In the genomic region with DNA sequence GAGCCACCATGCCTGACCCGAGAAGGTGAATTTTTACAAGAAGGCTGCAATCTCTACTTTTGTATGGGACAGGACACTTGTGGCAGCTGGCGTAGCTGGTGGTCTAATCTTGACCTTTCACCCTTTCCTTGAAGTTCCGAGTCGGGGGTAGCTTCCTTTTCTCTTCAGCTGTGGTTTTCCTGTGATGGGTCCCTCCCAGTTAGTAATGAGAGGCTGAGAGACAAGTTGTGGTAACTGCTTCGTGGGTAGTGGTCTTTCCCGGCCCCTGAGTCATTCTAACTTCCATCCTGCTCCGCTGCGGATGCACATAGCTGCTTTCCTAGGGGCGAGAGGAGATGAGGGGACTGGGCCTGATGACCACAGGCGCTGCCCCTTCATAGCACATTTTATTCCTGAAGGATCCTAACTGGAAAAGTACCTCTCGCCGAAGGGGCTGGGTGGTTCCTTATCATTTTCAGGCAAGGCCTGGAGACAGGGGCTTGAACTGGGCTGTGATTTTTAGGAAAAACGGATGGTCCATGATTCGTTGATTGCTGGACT, we compare ENCODE assay signal across 9 cellular contexts. TPM values are rescaled to one million over a fixed set of nuclear protein-coding genes. Genes with fewer than 3 reads are reported as not detected.
A peak's percentile ranks its signal among the peaks of the same experiment; 100 is the strongest.
DNase-seq lines count a peak whose midpoint lies in the region; ATAC-seq and TF ChIP-seq lines count a peak whose summit lies in the region.
"Had no signal": no experiment of that assay in that cellular context is flagged by ENCODE, and none has a peak within 500 bp of the region (broad histone marks: within the 10 kb centered on the region; RNA-seq: fewer than 3 reads in every experiment).

No MANE protein-coding gene starts in this region.

- H3K9me3 ChIP-seq in SK-N-SH (no peaks in the 10 kb centered on the region), Peyer's patch (no peaks in the 10 kb centered on the region), smooth muscle cell (replicated peaks; ENCODE audit: low read depth) (no peaks in the 10 kb centered on the region)
- H3K9me3 ChIP-seq: ovary had no signal

- TF ChIP-seq POLR2A in Peyer's patch (IDR thresholded peaks at IDR 0.05): no peak

- intact Hi-C loops in dorsolateral prefrontal cortex (cut with DNase I): loop anchor here in 1 of 2 donors (5.0 kb wide), 2 partner anchors 43 to 88 kb away; no protein-coding TSS in a partner anchor

- peak overlapping the region in 1 of 2 experiments; percentile 87; a peak in 1 of 4 replicates for H3K4me3 ChIP-seq in SK-N-SH (ENCODE audit: low read depth in 2 of 2, low read length in 1 of 2)
- H3K4me3 ChIP-seq in Peyer's patch: no peak overlapping the region
- peak overlapping the region in 30 of 59 donors; percentile 1 to 95 (median 40) for H3K4me3 ChIP-seq in dorsolateral prefrontal cortex
- no peak overlapping the region for H3K4me3 ChIP-seq in smooth muscle cell
- H3K4me3 ChIP-seq: ovary had no signal

- peak overlapping the region in 1 of 2 experiments; percentile 39; a peak in 1 of 4 replicates for H3K27ac ChIP-seq in SK-N-SH (ENCODE audit: low read depth in 2 of 2, low read length in 1 of 2)
- no peak overlapping the region for H3K27ac ChIP-seq in Peyer's patch
- peak overlapping the region in 58 of 59 donors; percentile 52 to 100 (median 92) for H3K27ac ChIP-seq in dorsolateral prefrontal cortex
- H3K27ac ChIP-seq in smooth muscle cell (ENCODE audit: low read depth): peak overlapping the region; percentile 51
- H3K27ac ChIP-seq: ovary had no signal

- TF ChIP-seq CTCF in SK-N-SH (IDR thresholded peaks at IDR 0.05) (no peak), Peyer's patch (IDR thresholded peaks at IDR 0.05) (no peak), dorsolateral prefrontal cortex (IDR thresholded peaks at IDR 0.05 in 54 of 56, conservative IDR thresholded peaks at IDR 0.05 in 2 of 56; ENCODE audit: low read depth in 1 of 56, partially characterized antibody in 56 of 56) (no peak), smooth muscle cell (IDR thresholded peaks at IDR 0.05; ENCODE audit: borderline replicate concordance, insufficient read depth, poor library complexity, severe bottlenecking) (no peak)

- H4K20me1 ChIP-seq in SK-N-SH (ENCODE audit: insufficient read depth): no peaks in the 10 kb centered on the region
- H4K20me1 ChIP-seq in smooth muscle cell (ENCODE audit: low read depth): peaks cover 18% of the 10 kb centered on the region

- H3K9me2 ChIP-seq in SK-N-SH: no peaks in the 10 kb centered on the region

- no peak for TF ChIP-seq RAD21 in SK-N-SH (IDR thresholded peaks at IDR 0.05; ENCODE audit: low read length)

- H3K27me3 ChIP-seq in SK-N-SH (ENCODE audit: insufficient read depth) (no peaks in the 10 kb centered on the region), Peyer's patch (no peaks in the 10 kb centered on the region), dorsolateral prefrontal cortex (no peaks in the 10 kb centered on the region), smooth muscle cell (ENCODE audit: low read depth) (no peaks in the 10 kb centered on the region)
- H3K27me3 ChIP-seq: ovary had no signal

- H3K4me1 ChIP-seq in SK-N-SH (ENCODE audit: control insufficient read depth in 1 of 2, insufficient read depth in 2 of 2, low read depth in 1 of 2, low read length in 1 of 2) (peaks cover 17 to 30% of the 10 kb centered on the region in 2 experiments), Peyer's patch (peaks cover 3 to 40% (median 7%) of the 10 kb centered on the region in 4 donors), smooth muscle cell (ENCODE audit: low read depth) (peaks cover 13% of the 10 kb centered on the region)

- H3K9ac ChIP-seq in SK-N-SH (peak overlapping the region; percentile 88; the same call in 1 of the 2 replicates), smooth muscle cell (ENCODE audit: low read depth) (peak overlapping the region; percentile 50)

- POLR2A ChIA-PET in SK-N-SH (lab: Yijun Ruan, JAX): no interaction called here

- H2AFZ ChIP-seq in SK-N-SH (ENCODE audit: low read depth) (no peak overlapping the region), smooth muscle cell (ENCODE audit: low read depth) (no peak overlapping the region)

- H3K79me2 ChIP-seq in SK-N-SH (ENCODE audit: insufficient read depth) (peaks cover 79% of the 10 kb centered on the region), smooth muscle cell (ENCODE audit: low read depth) (peaks cover 67% of the 10 kb centered on the region)

- DNase-seq in SK-N-SH: no peak
- DNase-seq in Peyer's patch: peak in 2 of 3 donors; percentile 29 to 38
- no peak for DNase-seq in dorsolateral prefrontal cortex
- no peak for DNase-seq in smooth muscle cell (lab: John Stamatoyannopoulos, UW; ENCODE audit: unreplicated experiment)
- DNase-seq in NCI-H2227 (lab: John Stamatoyannopoulos, UW; ENCODE audit: unreplicated experiment): no peak
- no peak for DNase-seq in SHP77 treated with DMSO at 0.1 percent for 48 hours (lab: John Stamatoyannopoulos, UW)
- DNase-seq in NCI-H526 treated with DMSO at 0.1 percent for 48 hours (lab: John Stamatoyannopoulos, UW): no peak
- DNase-seq: ovary had no signal

- H3K36me3 ChIP-seq in SK-N-SH (replicated peaks in 1 of 2; ENCODE audit: control insufficient read depth in 1 of 2, insufficient read depth in 2 of 2, low read length in 1 of 2) (peaks cover 0 to 12% of the 10 kb centered on the region in 2 experiments), Peyer's patch (no peaks in the 10 kb centered on the region), smooth muscle cell (ENCODE audit: low read depth) (no peaks in the 10 kb centered on the region)
- H3K36me3 ChIP-seq: ovary had no signal

- WGBS in SK-N-SH (ENCODE audit: low lambda C conversion rate): 86% methylated on average over 14 of the region's 14 CpGs
- WGBS in smooth muscle cell (ENCODE audit: low lambda C conversion rate): 77% methylated on average over 14 of the region's 14 CpGs

- CTCF ChIA-PET in SK-N-SH (lab: Yijun Ruan, JAX): interaction anchor here (0.8 to 2.2 kb wide), 3 partner anchors 9 to 87 kb away, joined by 3 to 9 read pairs (median 6); no protein-coding TSS in a partner anchor

- H3F3A ChIP-seq in SK-N-SH (replicated peaks; ENCODE audit: insufficient read depth) (peaks cover 35% of the 10 kb centered on the region), smooth muscle cell (ENCODE audit: low read depth) (no peaks in the 10 kb centered on the region)

- H3K4me2 ChIP-seq in SK-N-SH (peak overlapping the region; percentile 89), smooth muscle cell (peak overlapping the region; percentile 78)

- no peak for TF ChIP-seq EP300 in SK-N-SH (IDR thresholded peaks at IDR 0.05; ENCODE audit: borderline replicate concordance in 1 of 2, low read depth in 1 of 2, low read length in 1 of 2)

- no peak for ATAC-seq in SK-N-SH treated with all-trans-retinoic acid at 6 μM for 48 hours

TF ChIP-seq in SK-N-SH, 30 proteins besides CTCF, POLR2A, EP300 and RAD21 (continues in another document):
- TF ChIP-seq GABPA (IDR thresholded peaks at IDR 0.05; ENCODE audit: low read depth) (no peak), TCF12 (IDR thresholded peaks at IDR 0.05) (no peak), FOSL2 (IDR thresholded peaks at IDR 0.05; ENCODE audit: borderline replicate concordance, low read depth) (no peak), TEAD4 (IDR thresholded peaks at IDR 0.05; ENCODE audit: borderline replicate concordance, insufficient read depth) (no peak), YY1 (IDR thresholded peaks at IDR 0.05; ENCODE audit: low read depth) (no peak), JUND (IDR thresholded peaks at IDR 0.05) (no peak)
- TF ChIP-seq, protein P1, sequence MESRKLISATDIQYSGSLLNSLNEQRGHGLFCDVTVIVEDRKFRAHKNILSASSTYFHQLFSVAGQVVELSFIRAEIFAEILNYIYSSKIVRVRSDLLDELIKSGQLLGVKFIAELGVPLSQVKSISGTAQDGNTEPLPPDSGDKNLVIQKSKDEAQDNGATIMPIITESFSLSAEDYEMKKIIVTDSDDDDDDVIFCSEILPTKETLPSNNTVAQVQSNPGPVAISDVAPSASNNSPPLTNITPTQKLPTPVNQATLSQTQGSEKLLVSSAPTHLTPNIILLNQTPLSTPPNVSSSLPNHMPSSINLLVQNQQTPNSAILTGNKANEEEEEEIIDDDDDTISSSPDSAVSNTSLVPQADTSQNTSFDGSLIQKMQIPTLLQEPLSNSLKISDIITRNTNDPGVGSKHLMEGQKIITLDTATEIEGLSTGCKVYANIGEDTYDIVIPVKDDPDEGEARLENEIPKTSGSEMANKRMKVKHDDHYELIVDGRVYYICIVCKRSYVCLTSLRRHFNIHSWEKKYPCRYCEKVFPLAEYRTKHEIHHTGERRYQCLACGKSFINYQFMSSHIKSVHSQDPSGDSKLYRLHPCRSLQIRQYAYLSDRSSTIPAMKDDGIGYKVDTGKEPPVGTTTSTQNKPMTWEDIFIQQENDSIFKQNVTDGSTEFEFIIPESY (IDR thresholded peaks at IDR 0.05; ENCODE audit: borderline replicate concordance, low read depth): no peak

TF ChIP-seq in SK-N-SH treated with all-trans-retinoic acid at 6 μM for 48 hours, 23 proteins besides CTCF, POLR2A, EP300 and RAD21 (continues in another document):
- TF ChIP-seq ZFP3 (CRISPR knock-in tag; IDR thresholded peaks at IDR 0.05) (no peak), CSDC2 (CRISPR knock-in tag; IDR thresholded peaks at IDR 0.05) (no peak), SNAI2 (CRISPR knock-in tag; IDR thresholded peaks at IDR 0.05) (no peak), ISL1 (CRISPR knock-in tag; IDR thresholded peaks at IDR 0.05) (no peak), ZNF565 (CRISPR knock-in tag; conservative IDR thresholded peaks at IDR 0.05; ENCODE audit: low read depth) (no peak), ZC3H10 (CRISPR knock-in tag; IDR thresholded peaks at IDR 0.05) (no peak), TCF4 (CRISPR knock-in tag; IDR thresholded peaks at IDR 0.05; ENCODE audit: borderline replicate concordance) (no peak), OSR1 (CRISPR knock-in tag; IDR thresholded peaks at IDR 0.05) (no peak), ESRRG (CRISPR knock-in tag; IDR thresholded peaks at IDR 0.05) (no peak)
- TF ChIP-seq, protein P2, sequence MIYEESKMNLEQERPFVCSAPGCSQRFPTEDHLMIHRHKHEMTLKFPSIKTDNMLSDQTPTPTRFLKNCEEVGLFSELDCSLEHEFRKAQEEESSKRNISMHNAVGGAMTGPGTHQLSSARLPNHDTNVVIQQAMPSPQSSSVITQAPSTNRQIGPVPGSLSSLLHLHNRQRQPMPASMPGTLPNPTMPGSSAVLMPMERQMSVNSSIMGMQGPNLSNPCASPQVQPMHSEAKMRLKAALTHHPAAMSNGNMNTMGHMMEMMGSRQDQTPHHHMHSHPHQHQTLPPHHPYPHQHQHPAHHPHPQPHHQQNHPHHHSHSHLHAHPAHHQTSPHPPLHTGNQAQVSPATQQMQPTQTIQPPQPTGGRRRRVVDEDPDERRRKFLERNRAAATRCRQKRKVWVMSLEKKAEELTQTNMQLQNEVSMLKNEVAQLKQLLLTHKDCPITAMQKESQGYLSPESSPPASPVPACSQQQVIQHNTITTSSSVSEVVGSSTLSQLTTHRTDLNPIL (CRISPR knock-in tag; IDR thresholded peaks at IDR 0.05; ENCODE audit: low read depth): no peak

RNA-seq across cellular contexts. Expression of a gene that starts 3.1 kb away (rescaled TPM):
- 35.3 and 40.0 TPM in 2 replicates for polyA plus RNA-seq in SK-N-SH (2012; rRNA removed)
- polyA plus RNA-seq in SK-N-SH (2012; cell fraction: cytosol; rRNA removed): 28.3 and 33.0 TPM in 2 replicates
- 56.9 and 66.8 TPM in 2 replicates for polyA plus RNA-seq in SK-N-SH (2012; cell fraction: nucleus; rRNA removed)
- total RNA-seq in Peyer's patch: 10 to 100 TPM; 26.8 to 47.2 (median 34.0) TPM
- total RNA-seq in dorsolateral prefrontal cortex: 100 to 1,000 TPM in 47 of 120 experiments, 10 to 100 TPM in 73; 41.0 to 257 (median 86.5) TPM
- total RNA-seq in smooth muscle cell: 6.1 TPM in 2 replicates
- 6.0 and 11.5 TPM in 2 replicates for polyA plus RNA-seq in smooth muscle cell

Comparison
In these comparisons a context has a peak if more than half of its experiments do, and no peak if none do; other contexts are left out.
1. DNase-seq: peak in Peyer's patch (2 of 3); none in SK-N-SH (single experiment), dorsolateral prefrontal cortex (0 of 10), smooth muscle cell (single experiment), NCI-H2227 (single experiment), SHP77 treated with DMSO at 0.1 percent for 48 hours (single experiment) and NCI-H526 treated with DMSO at 0.1 percent for 48 hours (single experiment).
2. H3K27ac ChIP-seq: peak in dorsolateral prefrontal cortex (58 of 59) and smooth muscle cell (single experiment); none in Peyer's patch (0 of 4).
3. H3K4me3 ChIP-seq: peak in dorsolateral prefrontal cortex (30 of 59); none in Peyer's patch (0 of 4) and smooth muscle cell (single experiment).